ENCODE assay signal across 1 cellular context in genomic region chr10:50469288-50469687, GRCh38.
TF ChIP-seq lines count a peak whose summit lies in the region.

No MANE protein-coding gene starts in this region.

TF ChIP-seq in GM23338, 12 proteins besides CTCF, POLR2A, EP300 and RAD21 (continued from another document):
- TF ChIP-seq ZNF462 (CRISPR knock-in tag; IDR thresholded peaks at IDR 0.05) (no peak), EZH2 (IDR thresholded peaks at IDR 0.05; ENCODE audit: low read depth, unreplicated experiment) (no peak), POLR2AphosphoS5 (IDR thresholded peaks at IDR 0.05; ENCODE audit: low read depth) (no peak), ETS1 (IDR thresholded peaks at IDR 0.05) (no peak), STAT1 (IDR thresholded peaks at IDR 0.05; ENCODE audit: unreplicated experiment) (no peak), NANOG (IDR thresholded peaks at IDR 0.05; ENCODE audit: borderline replicate concordance) (no peak), CREB1 (CRISPR knock-in tag; IDR thresholded peaks at IDR 0.05; ENCODE audit: low read depth) (no peak), ZNF114 (CRISPR knock-in tag; IDR thresholded peaks at IDR 0.05) (no peak)
TF ChIP-seq in GM23338: peak in this region for 0.
